Comparison of ENCODE assay signal across 15 cellular contexts in genomic region chr10:107165007-107165406, GRCh38. TPM values are rescaled to one million over a fixed set of nuclear protein-coding genes. Genes with fewer than 3 reads are reported as not detected.
DNase-seq lines count a peak whose midpoint lies in the region; ATAC-seq and TF ChIP-seq lines count a peak whose summit lies in the region.
"Had no signal": no experiment of that assay in that cellular context is flagged by ENCODE, and none has a peak within 500 bp of the region (broad histone marks: within the 10 kb centered on the region; RNA-seq: fewer than 3 reads in every experiment).

No MANE protein-coding gene starts in this region.

- intact Hi-C loops in sigmoid colon (cut with DNase I): loop anchor here (10.0 kb wide), 1 partner anchor 650 kb away; no protein-coding TSS in a partner anchor
- intact Hi-C loops in gastrocnemius medialis (cut with DNase I; ENCODE audit: low total_unique reads): no loop called here

- TF ChIP-seq POLR2A in sigmoid colon (IDR thresholded peaks at IDR 0.05) (no peak), gastrocnemius medialis (IDR thresholded peaks at IDR 0.05) (no peak)

- H3K9me3 ChIP-seq in sigmoid colon: no peaks in the 10 kb centered on the region
- no peaks in the 10 kb centered on the region for H3K9me3 ChIP-seq in gastrocnemius medialis

- H3K4me1 ChIP-seq in sigmoid colon: peaks cover 0 to 25% (median 10%) of the 10 kb centered on the region in 4 donors
- no peaks in the 10 kb centered on the region for H3K4me1 ChIP-seq in gastrocnemius medialis

- ATAC-seq in gastrocnemius medialis (no peak), HG03039 (IDR thresholded peaks at IDR 0.05; ENCODE audit: unreplicated experiment) (no peak), HG03342 (IDR thresholded peaks at IDR 0.05; ENCODE audit: unreplicated experiment) (no peak)

- 2% methylated on average over 11 of the region's 11 CpGs for WGBS in sigmoid colon, 2 donors

- TF ChIP-seq CTCF in astrocyte of the cerebellum (IDR thresholded peaks at IDR 0.05; ENCODE audit: low read depth, low read length, missing control alignments) (no peak), sigmoid colon (IDR thresholded peaks at IDR 0.05) (no peak), gastrocnemius medialis (IDR thresholded peaks at IDR 0.05 in 4 of 5, conservative IDR thresholded peaks at IDR 0.05 in 1 of 5) (no peak)

- in situ Hi-C loops in astrocyte of the cerebellum (cut with HindIII; ENCODE audit: low sequenced_read_pairs) (no loop called here), gastrocnemius medialis (cut with MboI; ENCODE audit: low sequenced_read_pairs in 4 of 4) (no loop called here)

- TF ChIP-seq EP300 in sigmoid colon (IDR thresholded peaks at IDR 0.05): no peak

- H3K27me3 ChIP-seq in H7 (ENCODE audit: control insufficient read depth, insufficient read depth, low read length): peaks cover 30% of the 10 kb centered on the region
- peaks cover 0 to 49% (median 0%) of the 10 kb centered on the region in 3 donors for H3K27me3 ChIP-seq in sigmoid colon
- peaks cover 8 to 29% (median 16%) of the 10 kb centered on the region in 3 donors for H3K27me3 ChIP-seq in gastrocnemius medialis

- peak; percentile 61 for DNase-seq in H7
- DNase-seq in astrocyte of the cerebellum (ENCODE audit: low read depth): no peak
- peak; percentile 59 for DNase-seq in islet precursor cell
- no peak for DNase-seq in sigmoid colon
- DNase-seq in gastrocnemius medialis: no peak
- DNase-seq in hippocampal formation (lab: John Stamatoyannopoulos, UW): no peak
- DNase-seq: activated B cell treated with CpG ODN at 0.5 μM for 24 hours; activated T-cell treated with anti-CD3 and anti-CD28 coated beads, Interleukin-2, amount 50 U/mL, for 48 hours; NCI-H2171 treated with DMSO at 0.1 percent for 48 hours; stimulated activated CD4-positive, alpha-beta T cell treated with anti-CD3 and anti-CD28 coated beads, Interleukin-1b, Interleukin-23, amount 100 ng/mL, for 48 hours; stimulated activated naive CD4-positive, alpha-beta T cell treated with Interleukin-2 at 50 U/mL for 16 hours had no signal

- peak overlapping the region; percentile 58 for H3K4me3 ChIP-seq in H7 (ENCODE audit: insufficient read depth, low read depth, low read length)
- H3K4me3 ChIP-seq in astrocyte of the cerebellum (ENCODE audit: low read depth, low read length): peak overlapping the region; percentile 27
- peak overlapping the region; percentile 32 to 63 (median 55) for H3K4me3 ChIP-seq in sigmoid colon
- no peak overlapping the region for H3K4me3 ChIP-seq in gastrocnemius medialis

- no peaks in the 10 kb centered on the region for H3K36me3 ChIP-seq in H7 (replicated peaks; ENCODE audit: control insufficient read depth, insufficient read depth, low read length)
- H3K36me3 ChIP-seq in sigmoid colon: no peaks in the 10 kb centered on the region
- H3K36me3 ChIP-seq in gastrocnemius medialis: no peaks in the 10 kb centered on the region

- H3K27ac ChIP-seq in sigmoid colon (peak overlapping the region in 3 of 4 donors; percentile 46 to 66 (median 63)), gastrocnemius medialis (no peak overlapping the region)
- H3K27ac ChIP-seq: RWPE1 had no signal

RNA-seq across cellular contexts. Expression of gene SORCS1, which starts 0.5 kb away (rescaled TPM):
- 1.00 and 1.3 TPM in 2 replicates for total RNA-seq in H7 (2014; rRNA removed; shearing (Covaris generic))
- total RNA-seq in sigmoid colon (10 to 100 TPM in 3 of 4 donors, 1 to 10 TPM in 1; 6.8 to 18.3 (median 13.8) TPM), gastrocnemius medialis (under 1 TPM in 3 of 4 donors, not detected in 1; 0.02 to 0.36 (median 0.24) TPM)
- polyA plus RNA-seq in sigmoid colon: 1 to 10 TPM in 2 of 3 donors, not detected in 1; 2.5 to 3.0 TPM
- total RNA-seq: activated B cell treated with CpG ODN at 0.5 μM for 24 hours, bronchial epithelial cell had no signal

Comparison
In these comparisons a context has a peak if more than half of its experiments do, and no peak if none do; other contexts are left out.
1. DNase-seq: peak in H7 (single experiment) and islet precursor cell (single experiment); none in astrocyte of the cerebellum (single experiment), sigmoid colon (single experiment), gastrocnemius medialis (0 of 2) and hippocampal formation (0 of 2).
2. H3K4me3 ChIP-seq: peak in H7 (single experiment), astrocyte of the cerebellum (single experiment) and sigmoid colon (4 of 4); none in gastrocnemius medialis (0 of 4).
3. H3K27ac ChIP-seq: peak in sigmoid colon (3 of 4); none in gastrocnemius medialis (0 of 4).